16 cellular contexts compared by ENCODE assay signal in genomic region chr4:38684951-38685350, GRCh38. TPM values are rescaled to one million over a fixed set of nuclear protein-coding genes. Genes with fewer than 3 reads are reported as not detected.
DNase-seq lines count a peak whose midpoint lies in the region; ATAC-seq and TF ChIP-seq lines count a peak whose summit lies in the region.
"Had no signal": no experiment of that assay in that cellular context is flagged by ENCODE, and none has a peak within 500 bp of the region (broad histone marks: within the 10 kb centered on the region; RNA-seq: fewer than 3 reads in every experiment).

No MANE protein-coding gene starts in this region.

- no peak for ATAC-seq in effector memory CD8-positive, alpha-beta T cell (replicated peaks)

- peak overlapping the region; percentile 85 to 91 for H3K27ac Mint-ChIP-seq in effector memory CD8-positive, alpha-beta T cell
- H3K27ac Mint-ChIP-seq in endodermal cell = no peak overlapping the region

- no peaks in the 10 kb centered on the region for H3K27me3 Mint-ChIP-seq in effector memory CD8-positive, alpha-beta T cell
- no peaks in the 10 kb centered on the region for H3K27me3 Mint-ChIP-seq in endodermal cell (ENCODE audit: insufficient read depth)

- H3K36me3 ChIP-seq in left ventricle myocardium inferior = peaks cover 53% of the 10 kb centered on the region
- H3K36me3 ChIP-seq in right atrium auricular region = peaks cover 40% of the 10 kb centered on the region
- H3K36me3 ChIP-seq in muscle layer of duodenum (ENCODE audit: control insufficient read depth in 1 of 2, insufficient read depth in 2 of 2, low read length in 2 of 2) = peaks cover 26 to 44% of the 10 kb centered on the region in 2 donors
- peaks cover 0 to 34% of the 10 kb centered on the region in 2 donors for H3K36me3 ChIP-seq in vagina
- peaks cover 62% of the 10 kb centered on the region for H3K36me3 ChIP-seq in endodermal cell (ENCODE audit: control insufficient read depth, insufficient read depth, low read length)

- H3K9ac ChIP-seq in endodermal cell (ENCODE audit: extremely low read depth, low read length, poor library complexity, severe bottlenecking) = no peak overlapping the region

- H3K4me3 ChIP-seq in left ventricle myocardium inferior = no peak overlapping the region
- H3K4me3 ChIP-seq in right atrium auricular region = no peak overlapping the region
- H3K4me3 ChIP-seq in muscle layer of duodenum (ENCODE audit: low read depth in 1 of 2, low read length in 2 of 2) = no peak overlapping the region
- H3K4me3 ChIP-seq in vagina = no peak overlapping the region
- H3K4me3 ChIP-seq in endodermal cell (ENCODE audit: low read length) = no peak overlapping the region

- TF ChIP-seq CTCF in left ventricle myocardium inferior (IDR thresholded peaks at IDR 0.05; ENCODE audit: borderline replicate concordance) (no peak), right atrium auricular region (IDR thresholded peaks at IDR 0.05) (no peak), vagina (IDR thresholded peaks at IDR 0.05) (no peak), endodermal cell (conservative IDR thresholded peaks at IDR 0.05) (no peak), GM20000 (IDR thresholded peaks at IDR 0.05; ENCODE audit: extremely low read depth, missing control alignments) (no peak)

- peak overlapping the region; percentile 64 to 66 for H3K4me3 Mint-ChIP-seq in effector memory CD8-positive, alpha-beta T cell
- no peak overlapping the region for H3K4me3 Mint-ChIP-seq in endodermal cell
- H3K4me3 Mint-ChIP-seq: activated T-cell treated with anti-CD3 and anti-CD28 coated beads, Interleukin-2, amount 50 U/mL, for 4 hours had no signal

- TF ChIP-seq POLR2A in vagina (IDR thresholded peaks at IDR 0.05) = no peak

- peaks cover 96% of the 10 kb centered on the region for H3K36me3 Mint-ChIP-seq in effector memory CD8-positive, alpha-beta T cell (ENCODE audit: insufficient read depth)
- peaks cover 58% of the 10 kb centered on the region for H3K36me3 Mint-ChIP-seq in endodermal cell (ENCODE audit: low read depth)

- H3K27ac ChIP-seq in left ventricle myocardium inferior (replicated peaks) = peak overlapping the region; percentile 44
- peak overlapping the region in 1 of 2 donors; percentile 53 for H3K27ac ChIP-seq in right atrium auricular region
- peak overlapping the region; percentile 37 for H3K27ac ChIP-seq in muscle layer of duodenum (ENCODE audit: low read length)
- peak overlapping the region; percentile 47 for H3K27ac ChIP-seq in vagina
- H3K27ac ChIP-seq in endodermal cell (ENCODE audit: low read depth, low read length) = no peak overlapping the region

- WGBS in endodermal cell (ENCODE audit: insufficient coverage in 1 of 2, insufficient read length in 1 of 2), 2 experiments = 95 to 98% methylated on average over 4 to 5 of the region's 5 CpGs

- DNase-seq in left ventricle myocardium inferior (no peak), right atrium auricular region (ENCODE audit: low spot score) (no peak), vagina (ENCODE audit: extremely low spot score in 2 of 2) (no peak), endodermal cell (no peak), GM20000 (ENCODE audit: low spot score) (no peak), T-helper 1 cell (no peak)
- DNase-seq in effector memory CD8-positive, alpha-beta T cell = no peak
- DNase-seq: ACHN; activated CD4-positive, alpha-beta T cell treated with anti-CD3 and anti-CD28 coated beads, Interleukin-2, amount 50 U/mL, for 48 hours; activated T-cell treated with anti-CD3 and anti-CD28 coated beads, Interleukin-2, amount 50 U/mL, for 4 hours; Caco-2; KBM-7; mesenchymal stem cell; NCI-H1092; NCI-H774 had no signal

- H3K4me1 Mint-ChIP-seq in effector memory CD8-positive, alpha-beta T cell (ENCODE audit: low read depth in 2 of 2) = peaks cover 49 to 76% of the 10 kb centered on the region in 2 donors
- H3K4me1 Mint-ChIP-seq in endodermal cell = peaks cover 4% of the 10 kb centered on the region

- H3K9me3 ChIP-seq in left ventricle myocardium inferior (replicated peaks) (no peaks in the 10 kb centered on the region), right atrium auricular region (no peaks in the 10 kb centered on the region), muscle layer of duodenum (ENCODE audit: control insufficient read depth in 1 of 2, low read length in 2 of 2) (no peaks in the 10 kb centered on the region), vagina (no peaks in the 10 kb centered on the region), endodermal cell (ENCODE audit: control insufficient read depth, low read length) (no peaks in the 10 kb centered on the region)
- H3K9me3 ChIP-seq: Caco-2 had no signal

- H3K9me3 Mint-ChIP-seq in effector memory CD8-positive, alpha-beta T cell = no peaks in the 10 kb centered on the region
- H3K9me3 Mint-ChIP-seq in endodermal cell = no peaks in the 10 kb centered on the region
- H3K9me3 Mint-ChIP-seq: activated T-cell treated with anti-CD3 and anti-CD28 coated beads, Interleukin-2, amount 50 U/mL, for 4 hours had no signal

- intact Hi-C loops in left ventricle myocardium inferior (cut with micrococcal nuclease) (loop anchor here (10.0 kb wide), 1 partner anchor 510 kb away; no protein-coding TSS in a partner anchor), vagina (cut with DNase I) (no loop called here)

- H3K4me1 ChIP-seq in left ventricle myocardium inferior (peaks cover 93% of the 10 kb centered on the region), right atrium auricular region (peaks cover 0 to 73% of the 10 kb centered on the region in 2 donors), muscle layer of duodenum (ENCODE audit: control insufficient read depth in 1 of 2, insufficient read depth in 2 of 2, low read length in 2 of 2) (peaks cover 6 to 41% of the 10 kb centered on the region in 2 donors), vagina (peaks cover 72% of the 10 kb centered on the region), endodermal cell (ENCODE audit: control insufficient read depth, insufficient read depth, low read length) (no peaks in the 10 kb centered on the region)
- H3K4me1 ChIP-seq: Caco-2 had no signal

- H3K27me3 ChIP-seq in left ventricle myocardium inferior (ENCODE audit: low read depth) (no peaks in the 10 kb centered on the region), right atrium auricular region (no peaks in the 10 kb centered on the region), muscle layer of duodenum (ENCODE audit: low read depth, low read length) (no peaks in the 10 kb centered on the region), vagina (no peaks in the 10 kb centered on the region), endodermal cell (ENCODE audit: control insufficient read depth, insufficient read depth, low read length, poor library complexity, severe bottlenecking) (no peaks in the 10 kb centered on the region)

RNA-seq across cellular contexts. Expression of gene KLF3, which starts 21.0 kb away (rescaled TPM):
- 16.5 TPM for total RNA-seq in left ventricle myocardium inferior
- 10 to 100 TPM; 22.6 to 28.8 TPM for total RNA-seq in right atrium auricular region
- 85.4 TPM for total RNA-seq in vagina
- 10 to 100 TPM; 20.7 to 28.2 TPM for total RNA-seq in endodermal cell
- polyA plus RNA-seq in endodermal cell (2013, experiment 1 of 2) = 38.0 TPM
- polyA plus RNA-seq in endodermal cell (2013, experiment 2 of 2) = 38.5 TPM
